In genomic region chr20:22794200-22794599, GRCh38 we compare ENCODE assay signal across 16 cellular contexts.
A peak's percentile ranks its signal among the peaks of the same experiment; 100 is the strongest.
DNase-seq lines count a peak whose midpoint lies in the region; ATAC-seq and TF ChIP-seq lines count a peak whose summit lies in the region.
"Had no signal": no experiment of that assay in that cellular context is flagged by ENCODE, and none has a peak within 500 bp of the region (broad histone marks: within the 10 kb centered on the region; RNA-seq: fewer than 3 reads in every experiment).

No MANE protein-coding gene starts in this region.

- H3K27me3 ChIP-seq in PC-3 (ENCODE audit: low read length), result no peaks in the 10 kb centered on the region

- POLR2A ChIA-PET in PC-3 (lab: Charles Lee; ENCODE audit: unreplicated experiment), result no interaction called here

- H3K4me1 Mint-ChIP-seq in chondrocyte (ENCODE audit: low read depth) (peaks cover 60% of the 10 kb centered on the region), osteocyte (ENCODE audit: unreplicated experiment) (peaks cover 67% of the 10 kb centered on the region)

- H2AFZ ChIP-seq in PC-3 (ENCODE audit: low read length), result no peak overlapping the region

- no peak for ATAC-seq in PC-3
- ATAC-seq in activated naive CD4-positive, alpha-beta T cell treated with anti-CD3 and anti-CD28 coated beads, Interleukin-2, amount 50 U/mL, for 72 hours, result no peak
- ATAC-seq: HepG2 had no signal

- no peaks in the 10 kb centered on the region for H3K79me2 ChIP-seq in PC-3 (ENCODE audit: low read length)

- no peaks in the 10 kb centered on the region for H3F3A ChIP-seq in PC-3 (ENCODE audit: low read length, unreplicated experiment)

- TF ChIP-seq CTCF in PC-3 (conservative IDR thresholded peaks at IDR 0.05; ENCODE audit: low read depth, low read length), result no peak
- TF ChIP-seq CTCF in chondrocyte (IDR thresholded peaks at IDR 0.05), result no peak
- TF ChIP-seq CTCF in osteocyte (IDR thresholded peaks at IDR 0.05), result no peak

- no peak overlapping the region for H3K9ac ChIP-seq in PC-3 (ENCODE audit: low read length)

- H3K27ac ChIP-seq in PC-3 (ENCODE audit: low read length), result peak overlapping the region; percentile 16; the same call in 1 of the 2 replicates
- H3K27ac ChIP-seq: prostate gland had no signal

- H3K4me3 Mint-ChIP-seq in chondrocyte (ENCODE audit: unreplicated experiment) (no peak overlapping the region), osteocyte (ENCODE audit: unreplicated experiment) (no peak overlapping the region)
- H3K4me3 Mint-ChIP-seq: neural crest cell had no signal

- DNase-seq in M059J (ENCODE audit: low read depth), result peak; percentile 72
- peak; percentile 84 for DNase-seq in PC-3
- no peak for DNase-seq in chondrocyte (ENCODE audit: low spot score)
- DNase-seq in osteocyte (ENCODE audit: extremely low spot score, unreplicated experiment), result no peak
- DNase-seq in NCI-H82 (lab: John Stamatoyannopoulos, UW), result no peak
- no peak for DNase-seq in activated naive CD4-positive, alpha-beta T cell treated with anti-CD3 and anti-CD28 coated beads, Interleukin-2, amount 50 U/mL, for 72 hours (ENCODE audit: low spot score in 2 of 2)
- no peak for DNase-seq in stimulated activated CD4-positive, alpha-beta T cell treated with anti-CD3 and anti-CD28 coated beads, Interleukin-4, amount 100 ng/mL, for 4 hours
- DNase-seq: activated CD8-positive, alpha-beta memory T cell treated with anti-CD3 and anti-CD28 coated beads for 24 hours; activated naive CD4-positive, alpha-beta T cell treated with anti-CD3 and anti-CD28 coated beads, Interleukin-2, amount 50 U/mL, for 16 hours; activated T-cell treated with anti-CD3 and anti-CD28 coated beads, Interleukin-2, amount 50 U/mL, for 48 hours; NCI-H1436 treated with DMSO at 0.1 percent for 48 hours; NCI-H226; NK-92 treated with Interleukin-12 subunit alpha and Interleukin-12 subunit beta, amount 100 ng/mL, for 24 hours had no signal

- H3K9me3 ChIP-seq in PC-3 (ENCODE audit: low read length), result no peaks in the 10 kb centered on the region
- H3K9me3 ChIP-seq: prostate gland had no signal

- H4K20me1 ChIP-seq in PC-3 (ENCODE audit: low read length), result no peaks in the 10 kb centered on the region

- BruUV-seq in PC-3 (replicated peaks; lab: Mats Ljungman, UMichigan), result no TSS peak

- H3K27ac Mint-ChIP-seq in chondrocyte (ENCODE audit: unreplicated experiment) (peak overlapping the region; percentile 95), osteocyte (ENCODE audit: unreplicated experiment) (peak overlapping the region; percentile 95)
- no peak overlapping the region for H3K27ac Mint-ChIP-seq in activated naive CD4-positive, alpha-beta T cell treated with anti-CD3 and anti-CD28 coated beads, Interleukin-2, amount 50 U/mL, for 72 hours

- H3K4me2 ChIP-seq in PC-3 (ENCODE audit: low read length), result peak overlapping the region; percentile 1; the same call in 1 of the 2 replicates

- H3K9me2 ChIP-seq in PC-3 (replicated peaks; ENCODE audit: low read length), result no peaks in the 10 kb centered on the region

- CTCF ChIA-PET in PC-3 (lab: Charles Lee), result no interaction called here

- H3K4me1 ChIP-seq in PC-3 (ENCODE audit: insufficient read depth, low read length), result peaks cover 49% of the 10 kb centered on the region
- H3K4me1 ChIP-seq: prostate gland had no signal

- intact Hi-C loops in PC-3 (cut with micrococcal nuclease), result no loop called here

- H3K36me3 Mint-ChIP-seq in chondrocyte (ENCODE audit: low read depth) (no peaks in the 10 kb centered on the region), osteocyte (ENCODE audit: unreplicated experiment) (peaks cover 3% of the 10 kb centered on the region)
- H3K36me3 Mint-ChIP-seq in activated naive CD4-positive, alpha-beta T cell treated with anti-CD3 and anti-CD28 coated beads, Interleukin-2, amount 50 U/mL, for 72 hours, result no peaks in the 10 kb centered on the region

- H3K4me3 ChIP-seq in PC-3 (ENCODE audit: low read length), result no peak overlapping the region
- H3K4me3 ChIP-seq: prostate gland had no signal

- H3K36me3 ChIP-seq in PC-3 (ENCODE audit: low read depth, low read length), result no peaks in the 10 kb centered on the region
- H3K36me3 ChIP-seq: prostate gland had no signal

- H3K9me3 Mint-ChIP-seq in chondrocyte (ENCODE audit: low read depth) (no peaks in the 10 kb centered on the region), osteocyte (ENCODE audit: unreplicated experiment) (peaks cover 2% of the 10 kb centered on the region)
- H3K9me3 Mint-ChIP-seq in activated naive CD4-positive, alpha-beta T cell treated with anti-CD3 and anti-CD28 coated beads, Interleukin-2, amount 50 U/mL, for 72 hours, result peaks cover 15 to 19% of the 10 kb centered on the region in 2 donors

- H3K27me3 Mint-ChIP-seq in chondrocyte (ENCODE audit: low read depth) (no peaks in the 10 kb centered on the region), osteocyte (ENCODE audit: unreplicated experiment) (no peaks in the 10 kb centered on the region)

Comparison
In these comparisons a context has a peak if more than half of its experiments do, and no peak if none do; other contexts are left out.
1. DNase-seq: peak in M059J (single experiment) and PC-3 (single experiment); none in chondrocyte (single experiment), osteocyte (single experiment), NCI-H82 (single experiment), activated naive CD4-positive, alpha-beta T cell treated with anti-CD3 and anti-CD28 coated beads, Interleukin-2, amount 50 U/mL, for 72 hours (0 of 2) and stimulated activated CD4-positive, alpha-beta T cell treated with anti-CD3 and anti-CD28 coated beads, Interleukin-4, amount 100 ng/mL, for 4 hours (0 of 2).
2. H3K27ac Mint-ChIP-seq: peak in chondrocyte (single experiment) and osteocyte (single experiment); none in activated naive CD4-positive, alpha-beta T cell treated with anti-CD3 and anti-CD28 coated beads, Interleukin-2, amount 50 U/mL, for 72 hours (0 of 2).